In genomic region chr19:38434549-38435051, GRCh38 we compare ENCODE assay signal across 1 cellular context.
TF ChIP-seq lines count a peak whose summit lies in the region.

No MANE protein-coding gene starts in this region.

TF ChIP-seq in WTC11, 78 proteins besides CTCF, POLR2A, EP300 and RAD21 (continued from another document):
- TF ChIP-seq IRF1 (CRISPR knock-in tag; IDR thresholded peaks at IDR 0.05) = no peak
- no peak for TF ChIP-seq ZNF512 (CRISPR knock-in tag; IDR thresholded peaks at IDR 0.05; ENCODE audit: borderline replicate concordance)
- no peak for TF ChIP-seq ZNF232 (CRISPR knock-in tag; IDR thresholded peaks at IDR 0.05)
- 0 out of 2 replicates have a peak, but pooled peaks have one; percentile 39 for TF ChIP-seq FOXP1 (CRISPR knock-in tag; IDR thresholded peaks at IDR 0.05; ENCODE audit: borderline replicate concordance)
- peak; percentile 46; the same call in 1 of the 2 replicates for TF ChIP-seq USF1 (CRISPR knock-in tag; IDR thresholded peaks at IDR 0.05)
- no peak for TF ChIP-seq NR3C1 (CRISPR knock-in tag; conservative IDR thresholded peaks at IDR 0.05; ENCODE audit: low read depth)
- TF ChIP-seq NFE2L1 (CRISPR knock-in tag; IDR thresholded peaks at IDR 0.05) = peak; percentile 70
- no peak for TF ChIP-seq HMGXB4 (CRISPR knock-in tag; IDR thresholded peaks at IDR 0.05)
- no peak for TF ChIP-seq NFATC4 (CRISPR knock-in tag; IDR thresholded peaks at IDR 0.05)
- no peak for TF ChIP-seq IRF2 (CRISPR knock-in tag; IDR thresholded peaks at IDR 0.05; ENCODE audit: borderline replicate concordance, low read depth)
- TF ChIP-seq SMAD3 (CRISPR knock-in tag; IDR thresholded peaks at IDR 0.05; ENCODE audit: borderline replicate concordance) = 0 out of 2 replicates have a peak, but pooled peaks have one; percentile 34
- TF ChIP-seq GRHL2 (CRISPR knock-in tag; IDR thresholded peaks at IDR 0.05; ENCODE audit: insufficient replicate concordance, severe bottlenecking) = no peak
- no peak for TF ChIP-seq STAT6 (CRISPR knock-in tag; conservative IDR thresholded peaks at IDR 0.05; ENCODE audit: low read depth)
- no peak for TF ChIP-seq ELF4 (CRISPR knock-in tag; IDR thresholded peaks at IDR 0.05; ENCODE audit: low read depth)
- TF ChIP-seq CBFB (CRISPR knock-in tag; IDR thresholded peaks at IDR 0.05; ENCODE audit: low read depth) = no peak
- TF ChIP-seq SP1 (CRISPR knock-in tag; conservative IDR thresholded peaks at IDR 0.05) = peak; percentile 76
- no peak for TF ChIP-seq ETV6 (CRISPR knock-in tag; IDR thresholded peaks at IDR 0.05)
- TF ChIP-seq ATF3 (CRISPR knock-in tag; conservative IDR thresholded peaks at IDR 0.05) = no peak
- no peak for TF ChIP-seq FOXJ3 (CRISPR knock-in tag; IDR thresholded peaks at IDR 0.05; ENCODE audit: borderline replicate concordance)
- TF ChIP-seq HMGA2 (CRISPR knock-in tag; IDR thresholded peaks at IDR 0.05) = no peak
- TF ChIP-seq GTF2I (CRISPR knock-in tag; conservative IDR thresholded peaks at IDR 0.05) = no peak
- TF ChIP-seq FOXP4 (CRISPR knock-in tag; IDR thresholded peaks at IDR 0.05) = peak; percentile 72; the same call in 1 of the 2 replicates
- TF ChIP-seq RELA (CRISPR knock-in tag; IDR thresholded peaks at IDR 0.05; ENCODE audit: borderline replicate concordance) = no peak
- TF ChIP-seq E2F5 (CRISPR knock-in tag; IDR thresholded peaks at IDR 0.05) = no peak
- no peak for TF ChIP-seq ZNF396 (CRISPR knock-in tag; IDR thresholded peaks at IDR 0.05; ENCODE audit: borderline replicate concordance)
- peak; percentile 62; the same call in 1 of the 2 replicates for TF ChIP-seq USF2 (CRISPR knock-in tag; IDR thresholded peaks at IDR 0.05)
- TF ChIP-seq TP53 (CRISPR knock-in tag; IDR thresholded peaks at IDR 0.05) = no peak
- peak; percentile 62; the same call in 1 of the 2 replicates for TF ChIP-seq ZNF423 (CRISPR knock-in tag; IDR thresholded peaks at IDR 0.05)
- no peak for TF ChIP-seq JAZF1 (CRISPR knock-in tag; IDR thresholded peaks at IDR 0.05)
- TF ChIP-seq ARID4B (CRISPR knock-in tag; IDR thresholded peaks at IDR 0.05; ENCODE audit: borderline replicate concordance) = 0 out of 2 replicates have a peak, but pooled peaks have one; percentile 3
TF ChIP-seq in WTC11: peak in this region for 10.
